In the genomic region with DNA sequence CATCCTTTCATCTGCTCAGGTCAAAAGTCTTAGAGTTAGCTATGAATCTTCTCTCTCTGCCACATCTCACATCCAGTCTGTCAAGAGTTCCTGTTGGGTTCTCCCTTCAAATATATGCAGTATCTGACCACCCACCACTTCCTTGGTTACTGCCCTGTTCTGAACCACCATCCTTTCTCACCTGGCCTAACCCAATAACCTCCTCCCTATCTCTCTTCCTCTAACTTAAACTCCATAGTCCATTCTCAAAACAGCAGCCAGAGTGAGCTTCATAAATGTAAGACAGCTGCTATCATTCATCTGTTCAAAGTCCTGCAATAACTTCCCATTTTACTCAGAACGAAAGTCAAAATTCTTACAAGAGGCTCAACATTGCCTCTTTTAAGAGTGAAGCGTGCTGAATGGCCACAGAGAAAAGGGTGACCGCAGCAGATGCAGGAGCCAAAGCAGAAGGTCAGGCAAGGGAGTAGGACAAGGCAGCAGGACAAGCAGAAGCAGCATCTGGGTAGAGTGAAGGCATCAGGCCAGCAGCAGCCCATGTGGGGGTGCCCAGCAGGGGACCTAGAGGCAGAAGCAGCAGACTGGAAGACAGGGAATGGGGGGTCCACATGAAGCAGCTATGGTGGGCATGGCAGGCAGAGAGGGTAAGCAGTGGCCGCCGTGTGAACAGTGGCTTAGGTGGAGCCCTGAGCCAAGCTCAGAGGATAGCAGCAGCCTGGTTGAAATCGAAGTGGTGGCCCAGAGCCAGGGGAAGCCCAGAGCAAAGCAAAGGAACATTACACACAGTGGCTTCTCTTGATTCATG, we compare ENCODE assay signal across 10 cellular contexts. TPM values are rescaled to one million over a fixed set of nuclear protein-coding genes. Genes with fewer than 3 reads are reported as not detected.
DNase-seq lines count a peak whose midpoint lies in the region; ATAC-seq lines count a peak whose summit lies in the region.
"Had no signal": no experiment of that assay in that cellular context is flagged by ENCODE, and none has a peak within 500 bp of the region (broad histone marks: within the 10 kb centered on the region; RNA-seq: fewer than 3 reads in every experiment).

No MANE protein-coding gene starts in this region.

- no peak overlapping the region for H2BK5ac ChIP-seq in neuronal stem cell (ENCODE audit: low read length)

- no peak overlapping the region for H2AFZ ChIP-seq in neuronal stem cell (ENCODE audit: low read length)

- no peak overlapping the region for H2BK12ac ChIP-seq in neuronal stem cell (ENCODE audit: low read length)

- H3K18ac ChIP-seq in neuronal stem cell (ENCODE audit: low read length), result peak overlapping the region; percentile 64

- peak; percentile 38 to 48 for ATAC-seq in activated CD4-positive, CD25-positive, alpha-beta regulatory T cell treated with anti-CD3 and anti-CD28 coated beads, Interleukin-2, amount 50 U/mL, for 24 hours
- peak; percentile 81 for ATAC-seq in HG02885 (IDR thresholded peaks at IDR 0.05; ENCODE audit: poor library complexity, unreplicated experiment)

- WGBS in neuronal stem cell (ENCODE audit: extremely low coverage in 2 of 2, insufficient read length in 2 of 2, insufficient replicate concordance in 1 of 2), 2 donors, result no CpG with 5 or more reads among the region's 6 CpGs

- DNase-seq in activated CD4-positive, CD25-positive, alpha-beta regulatory T cell treated with anti-CD3 and anti-CD28 coated beads, Interleukin-2, amount 50 U/mL, for 72 hours, result no peak
- DNase-seq in SIG-M5 treated with dmso at 0.1 percent for 504 hours (lab: John Stamatoyannopoulos, UW; ENCODE audit: unreplicated experiment) (peak; percentile 79), neuronal stem cell (ENCODE audit: low spot score) (no peak), RPMI8226 (no peak), retina (no peak), putamen (ENCODE audit: low spot score) (no peak)

- H3K14ac ChIP-seq in neuronal stem cell (ENCODE audit: low read length), result no peak overlapping the region

- H4K91ac ChIP-seq in neuronal stem cell (ENCODE audit: low read depth, low read length, poor library complexity), result no peak overlapping the region

- no peaks in the 10 kb centered on the region for H3K4me1 ChIP-seq in neuronal stem cell (ENCODE audit: control insufficient read depth in 2 of 2, insufficient read depth in 1 of 2, low read depth in 1 of 2, low read length in 2 of 2)

- H4K8ac ChIP-seq in neuronal stem cell (ENCODE audit: low read depth, low read length), result no peak overlapping the region

- no peak overlapping the region for H3K4me2 ChIP-seq in neuronal stem cell (ENCODE audit: insufficient read depth, low read length, poor library complexity, severe bottlenecking)
- H3K4me2 ChIP-seq: A549 had no signal

- no peak overlapping the region for H3K27ac ChIP-seq in neuronal stem cell (replicated peaks; ENCODE audit: low read length)
- H3K27ac ChIP-seq: A549, epithelial cell of prostate had no signal

- no peak overlapping the region for H2AK5ac ChIP-seq in neuronal stem cell (ENCODE audit: low read depth, low read length)

- H2BK120ac ChIP-seq in neuronal stem cell (ENCODE audit: low read depth, low read length), result no peak overlapping the region

- H3K79me1 ChIP-seq in neuronal stem cell (ENCODE audit: low read depth, low read length), result no peaks in the 10 kb centered on the region

- no peaks in the 10 kb centered on the region for H3K36me3 ChIP-seq in neuronal stem cell (replicated peaks in 1 of 2; ENCODE audit: control insufficient read depth in 2 of 2, insufficient read depth in 2 of 2, low read length in 2 of 2)

- no peaks in the 10 kb centered on the region for H3K27me3 ChIP-seq in neuronal stem cell (ENCODE audit: control insufficient read depth in 3 of 3, insufficient read depth in 3 of 3, low read depth in 1 of 3, low read length in 3 of 3)

- H3K9ac ChIP-seq in neuronal stem cell (ENCODE audit: low read depth, low read length, poor library complexity), result no peak overlapping the region

- H3K4me3 ChIP-seq in neuronal stem cell (ENCODE audit: low read length in 2 of 2), result no peak overlapping the region
- H3K4me3 ChIP-seq: A549 had no signal

- no peak overlapping the region for H2BK15ac ChIP-seq in neuronal stem cell (ENCODE audit: low read length)

- H3K4ac ChIP-seq in neuronal stem cell (ENCODE audit: low read length), result no peak overlapping the region

- H3K9me3 ChIP-seq in neuronal stem cell (replicated peaks in 1 of 2; ENCODE audit: control insufficient read depth in 2 of 2, insufficient read depth in 1 of 2, low read depth in 1 of 2, low read length in 2 of 2), result no peaks in the 10 kb centered on the region
- H3K9me3 ChIP-seq: A549 had no signal

- H3K23ac ChIP-seq in neuronal stem cell (ENCODE audit: low read depth, low read length, poor library complexity), result no peak overlapping the region

RNA-seq across cellular contexts. Expression of a gene that starts 39.3 kb away (rescaled TPM):
- polyA plus RNA-seq in neuronal stem cell (2013, experiment 1 of 2), result 25.1 TPM
- polyA plus RNA-seq in neuronal stem cell (2013, experiment 2 of 2), result 25.5 TPM

RNA-seq across cellular contexts. Expression of a gene that starts 53.8 kb away (rescaled TPM):
- polyA plus RNA-seq in neuronal stem cell (2013, experiment 1 of 2), result 8.0 TPM
- 8.6 TPM for polyA plus RNA-seq in neuronal stem cell (2013, experiment 2 of 2)

RNA-seq across cellular contexts. Expression of a gene that starts 59.5 kb away (rescaled TPM):
- 383 TPM for polyA plus RNA-seq in neuronal stem cell (2013, experiment 1 of 2)
- 390 TPM for polyA plus RNA-seq in neuronal stem cell (2013, experiment 2 of 2)
